Comparison of ENCODE assay signal across 24 cellular contexts in genomic region chr6:5960456-5960855, GRCh38. TPM values are rescaled to one million over a fixed set of nuclear protein-coding genes. Genes with fewer than 3 reads are reported as not detected.
"Had no signal": no experiment of that assay in that cellular context is flagged by ENCODE, and none has a peak within 500 bp of the region (broad histone marks: within the 10 kb centered on the region; RNA-seq: fewer than 3 reads in every experiment).

No MANE protein-coding gene starts in this region.

- DNase-seq: dorsolateral prefrontal cortex; effector CD4-positive, alpha-beta T cell; head of caudate nucleus; left ventricle myocardium superior; lower lobe of right lung; naive thymus-derived CD8-positive, alpha-beta T cell; nephron progenitor cell; occipital lobe; ovary; posterior cingulate gyrus; psoas muscle; right cardiac atrium; sigmoid colon; stimulated activated CD4-positive, alpha-beta T cell treated with anti-CD3 and anti-CD28 coated beads, Interleukin-2, amount 100 ng/mL, for 24 hours; stimulated activated CD4-positive, alpha-beta T cell treated with anti-CD3 and anti-CD28 coated beads, Interleukin-4, amount 100 ng/mL, for 24 hours; stimulated activated naive B cell treated with anti-CD40 and anti-IgM and Interleukin-4, amounts not matched to agents 10 μg/mL and 1 μg/mL and 100 μg/mL, for 72 hours; upper lobe of left lung; uterus had no signal

- H3K36me3 ChIP-seq: lower lobe of right lung, ovary, sigmoid colon, thoracic aorta, tibial nerve, upper lobe of left lung, uterus had no signal

- H3K27me3 ChIP-seq: ovary, sigmoid colon, tibial nerve, upper lobe of left lung, uterus had no signal

- H3K4me1 Mint-ChIP-seq: naive thymus-derived CD8-positive, alpha-beta T cell; stimulated activated naive B cell treated with anti-CD40 and anti-IgM and Interleukin-4, amounts not matched to agents 10 μg/mL and 1 μg/mL and 100 μg/mL, for 72 hours had no signal

- H3K36me3 Mint-ChIP-seq: naive thymus-derived CD8-positive, alpha-beta T cell; stimulated activated naive B cell treated with anti-CD40 and anti-IgM and Interleukin-4, amounts not matched to agents 10 μg/mL and 1 μg/mL and 100 μg/mL, for 72 hours had no signal

- H3K4me1 ChIP-seq: lower lobe of right lung, psoas muscle, sigmoid colon, tibial nerve, upper lobe of left lung, uterus had no signal

- H3K9me3 Mint-ChIP-seq: naive thymus-derived CD8-positive, alpha-beta T cell; nephron progenitor cell; stimulated activated naive CD8-positive, alpha-beta T cell treated with anti-CD3 and anti-CD28 coated beads, Interleukin-15, Interleukin-2, amounts not matched to agents 100 ng/mL and 50 ng/mL, for 24 hours had no signal

- H3K27ac Mint-ChIP-seq: nephron progenitor cell; stimulated activated naive B cell treated with anti-CD40 and anti-IgM and Interleukin-4, amounts not matched to agents 10 μg/mL and 1 μg/mL and 100 μg/mL, for 72 hours; stimulated activated naive CD8-positive, alpha-beta T cell treated with anti-CD3 and anti-CD28 coated beads, Interleukin-15, Interleukin-2, amounts not matched to agents 100 ng/mL and 50 ng/mL, for 24 hours had no signal

- H3K4me3 ChIP-seq: dorsolateral prefrontal cortex, lower lobe of right lung, ovary, psoas muscle, sigmoid colon, thoracic aorta, tibial nerve, upper lobe of left lung, uterus had no signal

- H3K27ac ChIP-seq: dorsolateral prefrontal cortex, lower lobe of right lung, ovary, psoas muscle, sigmoid colon, thoracic aorta, tibial nerve, upper lobe of left lung, uterus had no signal

- ATAC-seq: left ventricle myocardium superior; lower lobe of right lung; naive thymus-derived CD8-positive, alpha-beta T cell; psoas muscle; right cardiac atrium; stimulated activated naive B cell treated with anti-CD40 and anti-IgM and Interleukin-4, amounts not matched to agents 10 μg/mL and 1 μg/mL and 100 μg/mL, for 72 hours had no signal

- H3K4me3 Mint-ChIP-seq: naive thymus-derived CD8-positive, alpha-beta T cell; nephron progenitor cell; stimulated activated naive B cell treated with anti-CD40 and anti-IgM and Interleukin-4, amounts not matched to agents 10 μg/mL and 1 μg/mL and 100 μg/mL, for 72 hours; stimulated activated naive CD8-positive, alpha-beta T cell treated with anti-CD3 and anti-CD28 coated beads, Interleukin-15, Interleukin-2, amounts not matched to agents 100 ng/mL and 50 ng/mL, for 24 hours had no signal

- FAIRE-seq: frontal cortex, keratinocyte had no signal

RNA-seq across cellular contexts. Expression of gene NRN1, which starts 46.3 kb away (rescaled TPM):
- total RNA-seq: fibroblast of villous mesenchyme had no signal
